8 cellular contexts compared by ENCODE assay signal in the genomic region with DNA sequence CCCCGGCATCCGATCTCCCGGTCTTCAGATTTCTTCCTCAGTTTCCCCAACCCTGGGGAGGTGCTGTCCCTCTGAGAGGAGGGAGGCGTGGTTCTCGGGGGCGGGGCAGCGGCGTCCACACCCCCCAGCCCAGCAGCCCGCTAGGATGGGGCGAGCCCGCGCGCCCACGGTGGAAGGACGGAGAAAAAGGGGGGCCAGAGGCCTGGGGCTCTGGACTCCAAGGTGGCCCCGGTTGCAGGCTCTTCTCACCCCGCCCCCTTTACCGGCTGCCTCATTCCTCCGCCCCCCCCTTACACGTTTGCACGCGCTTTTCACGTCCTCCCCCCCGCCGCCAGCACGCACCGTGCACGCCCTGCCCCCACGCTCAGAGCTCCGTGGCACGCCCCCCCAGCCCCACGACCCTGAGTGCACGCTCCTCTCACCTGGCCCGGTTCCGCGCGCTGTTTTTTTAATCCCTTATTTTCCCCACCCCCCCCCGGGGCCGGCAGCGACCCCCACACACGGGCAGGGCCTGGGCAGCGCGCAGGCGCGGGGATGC. TPM values are rescaled to one million over a fixed set of nuclear protein-coding genes. Genes with fewer than 3 reads are reported as not detected.
A peak's percentile ranks its signal among the peaks of the same experiment; 100 is the strongest.
DNase-seq lines count a peak whose midpoint lies in the region; ATAC-seq and TF ChIP-seq lines count a peak whose summit lies in the region.

No MANE protein-coding gene starts in this region.

- H3K27ac ChIP-seq in GM23338 (ENCODE audit: low read depth) (peak overlapping the region; percentile 50), RWPE2 (ENCODE audit: poor library complexity, severe bottlenecking) (peak overlapping the region; percentile 68), aorta (ENCODE audit: low read depth in 1 of 2, low read length in 2 of 2) (peak overlapping the region in 1 of 2 donors; percentile 21)

- no peak overlapping the region for H2AFZ ChIP-seq in GM23338

- H3K27me3 ChIP-seq in GM23338 (ENCODE audit: insufficient read depth) (no peaks in the 10 kb centered on the region), RWPE2 (ENCODE audit: insufficient read depth, poor library complexity, severe bottlenecking) (no peaks in the 10 kb centered on the region), adipocyte (replicated peaks; ENCODE audit: control insufficient read depth, insufficient read depth, low read length) (no peaks in the 10 kb centered on the region), aorta (ENCODE audit: control insufficient read depth in 1 of 2, insufficient read depth in 2 of 2, low read length in 1 of 2) (no peaks in the 10 kb centered on the region)

- H4K20me1 ChIP-seq in GM23338 (replicated peaks; ENCODE audit: insufficient read depth): peaks cover 2% of the 10 kb centered on the region; the same call in 1 of the 2 replicates

- DNase-seq in AG08396 (ENCODE audit: low spot score) (peak; percentile 80), GM23338 (ENCODE audit: low spot score) (peak; percentile 63), RWPE2 (ENCODE audit: low spot score) (no peak), adipocyte (ENCODE audit: low read depth) (peak; percentile 71), left ventricle myocardium superior (peak; percentile 76), posterior vena cava (ENCODE audit: low spot score) (peak; percentile 87), aorta (peak; percentile 79 to 90)

- peaks cover 4% of the 10 kb centered on the region; the same call in 1 of the 2 replicates for H3K79me2 ChIP-seq in GM23338 (replicated peaks; ENCODE audit: insufficient read depth)

- H3K9me2 ChIP-seq in GM23338 (ENCODE audit: insufficient read depth): no peaks in the 10 kb centered on the region

- H3K4me1 Mint-ChIP-seq in GM23338: peaks cover 32% of the 10 kb centered on the region

- H3K4me3 Mint-ChIP-seq in GM23338: peak overlapping the region; percentile 79

- H3K4me2 ChIP-seq in GM23338: peak overlapping the region; percentile 94

- H3K36me3 ChIP-seq in GM23338 (ENCODE audit: insufficient read depth): no peaks in the 10 kb centered on the region
- no peaks in the 10 kb centered on the region for H3K36me3 ChIP-seq in RWPE2 (ENCODE audit: low read depth)
- no peaks in the 10 kb centered on the region for H3K36me3 ChIP-seq in adipocyte (ENCODE audit: control insufficient read depth, insufficient read depth, low read length, severe bottlenecking)
- no peaks in the 10 kb centered on the region for H3K36me3 ChIP-seq in aorta (ENCODE audit: control insufficient read depth in 1 of 2, insufficient read depth in 2 of 2, low read length in 1 of 2)

- peak overlapping the region; percentile 81; the same call in 1 of the 2 replicates for H3K27ac Mint-ChIP-seq in GM23338

- 0 to 1% methylated on average over 23 to 45 of the region's 45 CpGs for WGBS in aorta, 2 donors

- peaks cover 23% of the 10 kb centered on the region for H3K36me3 Mint-ChIP-seq in GM23338 (ENCODE audit: low read depth)

- H3K4me1 ChIP-seq in GM23338 (ENCODE audit: insufficient read depth) (peaks cover 21% of the 10 kb centered on the region), RWPE2 (ENCODE audit: insufficient read depth, poor library complexity, severe bottlenecking) (peaks cover 4% of the 10 kb centered on the region), adipocyte (ENCODE audit: control insufficient read depth, insufficient read depth, low read length) (peaks cover 31% of the 10 kb centered on the region), aorta (ENCODE audit: control insufficient read depth in 1 of 2, insufficient read depth in 2 of 2, low read length in 2 of 2) (no peaks in the 10 kb centered on the region)

- peaks cover 10% of the 10 kb centered on the region; the same call in 1 of the 2 replicates for H3F3A ChIP-seq in GM23338 (replicated peaks; ENCODE audit: low read depth)

- H3K4me3 ChIP-seq in GM23338 (peak overlapping the region; percentile 80), RWPE2 (ENCODE audit: severe bottlenecking) (peak overlapping the region; percentile 36), adipocyte (ENCODE audit: low read length) (peak overlapping the region; percentile 82), aorta (ENCODE audit: low read length in 2 of 2) (peak overlapping the region; percentile 79 to 87)

- H3K9ac ChIP-seq in adipocyte (ENCODE audit: low read length): peak overlapping the region; percentile 82

- H3K9me3 ChIP-seq in RWPE2 (ENCODE audit: severe bottlenecking) (no peaks in the 10 kb centered on the region), adipocyte (ENCODE audit: control insufficient read depth, low read length) (no peaks in the 10 kb centered on the region), aorta (ENCODE audit: control insufficient read depth, low read length) (no peaks in the 10 kb centered on the region)

- H3K27me3 Mint-ChIP-seq in GM23338 (ENCODE audit: insufficient read depth, low read depth, poor library complexity): peaks cover 23% of the 10 kb centered on the region

- intact Hi-C loops in left ventricle myocardium superior (cut with micrococcal nuclease) (no loop called here), posterior vena cava (cut with DNase I) (loop anchor here (5.0 kb wide), 1 partner anchor 51 kb away; no protein-coding TSS in a partner anchor), aorta (cut with DNase I) (loop anchor here (5.0 to 10.0 kb wide), 3 partner anchors 46 to 273 kb away; a partner anchor contains a TSS)

- H3K9me3 Mint-ChIP-seq in GM23338: no peaks in the 10 kb centered on the region

- peak; percentile 8 for ATAC-seq in GM23338
- no peak; the same call in 2 of the 3 replicates for ATAC-seq in RWPE2 (ENCODE audit: low read depth)
- peak; percentile 32 for ATAC-seq in left ventricle myocardium superior
- peak; percentile 53 for ATAC-seq in aorta (ENCODE audit: low FRiP score)
- ATAC-seq in GM21526 (IDR thresholded peaks at IDR 0.05; ENCODE audit: low FRiP score, unreplicated experiment): no peak

- TF ChIP-seq CTCF in GM23338 (conservative IDR thresholded peaks at IDR 0.05; ENCODE audit: low read depth in 2 of 2): no peak
- TF ChIP-seq CTCF in RWPE2 (IDR thresholded peaks at IDR 0.05; ENCODE audit: poor library complexity, severe bottlenecking): no peak

TF ChIP-seq in GM23338, 12 proteins besides CTCF, POLR2A, EP300 and RAD21:
- no peak for TF ChIP-seq ZNF331 (CRISPR knock-in tag; IDR thresholded peaks at IDR 0.05; ENCODE audit: low read depth)
- TF ChIP-seq ZNF114 (CRISPR knock-in tag; IDR thresholded peaks at IDR 0.05): no peak
- TF ChIP-seq POLR2AphosphoS5 (IDR thresholded peaks at IDR 0.05; ENCODE audit: low read depth): 0 out of 2 replicates have a peak, but pooled peaks have one; percentile 38
TF ChIP-seq in GM23338: peak in this region for 1.

RNA-seq across cellular contexts. Expression of a gene that starts 0.4 kb away (rescaled TPM):
- total RNA-seq in GM23338 (2014; rRNA removed; shearing (Covaris generic)): 14.4 and 14.9 TPM in 2 replicates
- polyA plus RNA-seq in GM23338 (2016; fragmentation: Nextera tagmentation; extraction: Ambion mirVana) (0.18 and 0.68 TPM in 2 replicates), aorta (1 to 10 TPM; 1.2 to 3.4 TPM)
- total RNA-seq in left ventricle myocardium superior (3.3 TPM), posterior vena cava (1 to 10 TPM; 3.6 to 4.2 TPM), aorta (1 to 10 TPM; 1.8 to 4.9 TPM)

RNA-seq across cellular contexts. Expression of a gene that starts 4.0 kb away (rescaled TPM):
- total RNA-seq in GM23338 (2014; rRNA removed; shearing (Covaris generic)): 184 and 193 TPM in 2 replicates
- 112 and 113 TPM in 2 replicates for polyA plus RNA-seq in GM23338 (2016; fragmentation: Nextera tagmentation; extraction: Ambion mirVana)
- total RNA-seq in left ventricle myocardium superior: 17.1 TPM
- 10 to 100 TPM; 24.0 to 26.8 TPM for total RNA-seq in posterior vena cava
- 10 to 100 TPM; 23.6 to 40.4 TPM for total RNA-seq in aorta
- 10 to 100 TPM; 16.7 to 56.8 TPM for polyA plus RNA-seq in aorta

RNA-seq across cellular contexts. Expression of a gene that starts 22.7 kb away (rescaled TPM):
- 3.7 and 4.6 TPM in 2 replicates for total RNA-seq in GM23338 (2014; rRNA removed; shearing (Covaris generic))
- 1.1 and 1.2 TPM in 2 replicates for polyA plus RNA-seq in GM23338 (2016; fragmentation: Nextera tagmentation; extraction: Ambion mirVana)
- total RNA-seq in left ventricle myocardium superior: not detected
- total RNA-seq in posterior vena cava: under 1 TPM; 0.33 to 0.65 TPM
- 1 to 10 TPM in 1 of 2 donors, under 1 TPM in 1; 0.60 to 1.5 TPM for total RNA-seq in aorta
- 10 to 100 TPM in 1 of 2 donors, under 1 TPM in 1; 0.31 to 12.0 TPM for polyA plus RNA-seq in aorta

RNA-seq across cellular contexts. Expression of a gene that starts 26.0 kb away (rescaled TPM):
- total RNA-seq in GM23338 (2014; rRNA removed; shearing (Covaris generic)): 1.7 and 2.4 TPM in 2 replicates
- 0.16 and 0.23 TPM in 2 replicates for polyA plus RNA-seq in GM23338 (2016; fragmentation: Nextera tagmentation; extraction: Ambion mirVana)
- 5.8 TPM for total RNA-seq in left ventricle myocardium superior
- 10 to 100 TPM; 14.0 to 59.6 TPM for total RNA-seq in posterior vena cava
- 10 to 100 TPM; 20.8 to 46.6 TPM for total RNA-seq in aorta
- 10 to 100 TPM in 1 of 2 donors, 1 to 10 TPM in 1; 5.6 to 16.7 TPM for polyA plus RNA-seq in aorta

RNA-seq across cellular contexts. Expression of a gene that starts 38.9 kb away (rescaled TPM):
- total RNA-seq in GM23338 (2014; rRNA removed; shearing (Covaris generic)): 41.1 and 47.4 TPM in 2 replicates
- polyA plus RNA-seq in GM23338 (2016; fragmentation: Nextera tagmentation; extraction: Ambion mirVana) (31.4 and 32.3 TPM in 2 replicates), aorta (10 to 100 TPM; 20.3 to 23.7 TPM)
- total RNA-seq in left ventricle myocardium superior (24.9 TPM), posterior vena cava (10 to 100 TPM; 22.2 to 29.0 TPM), aorta (10 to 100 TPM; 23.9 to 24.6 TPM)

Comparison
In these comparisons a context has a peak if more than half of its experiments do, and no peak if none do; other contexts are left out.
1. ATAC-seq: peak in GM23338 (single experiment), left ventricle myocardium superior (single experiment) and aorta (single experiment); none in RWPE2 (single experiment) and GM21526 (single experiment).
2. Peak in every context shown above with its lines, with median percentiles within 50 percentile points of each other: H3K4me3 ChIP-seq.